ENCODE assay signal across 13 cellular contexts in genomic region chr17:77002103-77003045, GRCh38.
DNase-seq lines count a peak whose midpoint lies in the region; ATAC-seq and TF ChIP-seq lines count a peak whose summit lies in the region.
"Had no signal": no experiment of that assay in that cellular context is flagged by ENCODE, and none has a peak within 500 bp of the region (broad histone marks: within the 10 kb centered on the region; RNA-seq: fewer than 3 reads in every experiment).

No MANE protein-coding gene starts in this region.

- H3K27ac ChIP-seq in BLaER1, result peak overlapping the region; percentile 67
- no peak overlapping the region for H3K27ac ChIP-seq in esophagus muscularis mucosa (replicated peaks in 1 of 4)
- H3K27ac ChIP-seq: gastroesophageal sphincter, tibial artery had no signal

- no peaks in the 10 kb centered on the region for H4K20me1 ChIP-seq in BLaER1

- 0 out of 2 replicates have a peak overlapping the region, but pooled peaks have one; percentile 5 for H3K4me2 ChIP-seq in BLaER1

- H3K9ac ChIP-seq in BLaER1, result no peak overlapping the region

- WGBS in esophagus muscularis mucosa, result 44% methylated on average over 23 of the region's 23 CpGs

- H3K4me1 ChIP-seq in BLaER1 (peaks cover 88% of the 10 kb centered on the region), esophagus muscularis mucosa (no peaks in the 10 kb centered on the region)
- H3K4me1 ChIP-seq: gastroesophageal sphincter, tibial artery had no signal

- intact Hi-C loops in esophagus muscularis mucosa (cut with DNase I), result no loop called here

- no peak for TF ChIP-seq POLR2A in esophagus muscularis mucosa (IDR thresholded peaks at IDR 0.05; ENCODE audit: low read depth)

- H3K9me3 ChIP-seq in BLaER1 (no peaks in the 10 kb centered on the region), esophagus muscularis mucosa (no peaks in the 10 kb centered on the region)
- H3K9me3 ChIP-seq: gastroesophageal sphincter, tibial artery had no signal

- H3K27me3 ChIP-seq in BLaER1 (no peaks in the 10 kb centered on the region), esophagus muscularis mucosa (peaks cover 0 to 60% (median 8%) of the 10 kb centered on the region in 4 donors)

- TF ChIP-seq CTCF in esophagus muscularis mucosa (IDR thresholded peaks at IDR 0.05), result no peak

- no peak for ATAC-seq in HG03196 (IDR thresholded peaks at IDR 0.05; ENCODE audit: unreplicated experiment)
- ATAC-seq: activated CD4-positive, alpha-beta T cell treated with anti-CD3 and anti-CD28 coated beads for 36 hours; activated naive CD4-positive, alpha-beta T cell treated with anti-CD3 and anti-CD28 coated beads, Interleukin-2, amount 50 U/mL, for 72 hours; gastroesophageal sphincter had no signal

- no peak for TF ChIP-seq EP300 in esophagus muscularis mucosa (IDR thresholded peaks at IDR 0.05)

- DNase-seq in HT1080 (ENCODE audit: low read depth) (peak; percentile 96), astrocyte of the hippocampus (ENCODE audit: low read depth, low spot score) (peak; percentile 95), kidney tubule cell (ENCODE audit: low spot score) (peak; percentile 95), CD1c-positive myeloid dendritic cell (ENCODE audit: extremely low spot score) (no peak), esophagus muscularis mucosa (ENCODE audit: extremely low spot score) (no peak), SIG-M5 (lab: John Stamatoyannopoulos, UW) (no peak)
- DNase-seq: activated CD4-positive, alpha-beta T cell treated with anti-CD3 and anti-CD28 coated beads for 36 hours; KBM-7; tibial artery had no signal

- H3K4me3 ChIP-seq in BLaER1, result no peak overlapping the region
- no peak overlapping the region for H3K4me3 ChIP-seq in esophagus muscularis mucosa
- H3K4me3 ChIP-seq: gastroesophageal sphincter, tibial artery had no signal

- no peaks in the 10 kb centered on the region for H3K36me3 ChIP-seq in BLaER1
- no peaks in the 10 kb centered on the region for H3K36me3 ChIP-seq in esophagus muscularis mucosa
- H3K36me3 ChIP-seq: gastroesophageal sphincter, tibial artery had no signal

Comparison
In these comparisons a context has a peak if more than half of its experiments do, and no peak if none do; other contexts are left out.
1. DNase-seq: peak in HT1080 (single experiment), astrocyte of the hippocampus (single experiment) and kidney tubule cell (single experiment); none in CD1c-positive myeloid dendritic cell (single experiment), esophagus muscularis mucosa (single experiment) and SIG-M5 (single experiment).